ENCODE assay signal across 8 cellular contexts in genomic region chr20:561437-562231, GRCh38. TPM values are rescaled to one million over a fixed set of nuclear protein-coding genes. Genes with fewer than 3 reads are reported as not detected.
DNase-seq lines count a peak whose midpoint lies in the region; ATAC-seq and TF ChIP-seq lines count a peak whose summit lies in the region.

No MANE protein-coding gene starts in this region.

- no peak overlapping the region for H3K4me2 ChIP-seq in mesendoderm (ENCODE audit: low read length)

- no peaks in the 10 kb centered on the region for H3K4me1 ChIP-seq in endodermal cell (ENCODE audit: control insufficient read depth, insufficient read depth, low read length)
- H3K4me1 ChIP-seq in mesendoderm (ENCODE audit: control insufficient read depth, low read depth, low read length), result no peaks in the 10 kb centered on the region

- H3K36me3 ChIP-seq in endodermal cell (ENCODE audit: control insufficient read depth, insufficient read depth, low read length), result no peaks in the 10 kb centered on the region
- H3K36me3 ChIP-seq in mesendoderm (ENCODE audit: control insufficient read depth, insufficient read depth, low read length), result no peaks in the 10 kb centered on the region

- no peak overlapping the region for H4K5ac ChIP-seq in mesendoderm (ENCODE audit: low read length)

- no peak overlapping the region for H3K27ac ChIP-seq in endodermal cell (ENCODE audit: low read depth, low read length)
- no peak overlapping the region for H3K27ac ChIP-seq in mesendoderm (ENCODE audit: low read depth, low read length)

- TF ChIP-seq CTCF in endodermal cell (conservative IDR thresholded peaks at IDR 0.05), result peak; percentile 95

- no peak overlapping the region for H3K4ac ChIP-seq in mesendoderm (ENCODE audit: low read depth, low read length)

- no peak overlapping the region for H2BK5ac ChIP-seq in mesendoderm (ENCODE audit: low read length)

- no peak overlapping the region for H3K56ac ChIP-seq in mesendoderm (ENCODE audit: low read length)

- H3K79me1 ChIP-seq in mesendoderm (ENCODE audit: low read length), result no peaks in the 10 kb centered on the region

- H3K27me3 ChIP-seq in endodermal cell (ENCODE audit: control insufficient read depth, insufficient read depth, low read length, poor library complexity, severe bottlenecking), result no peaks in the 10 kb centered on the region
- no peaks in the 10 kb centered on the region for H3K27me3 ChIP-seq in mesendoderm (ENCODE audit: insufficient read depth, low read length, poor library complexity)

- no peak overlapping the region for H2BK15ac ChIP-seq in mesendoderm (replicated peaks; ENCODE audit: low read depth)

- H3K4me1 Mint-ChIP-seq in endodermal cell, result peaks cover 3% of the 10 kb centered on the region

- no peak overlapping the region for H3K18ac ChIP-seq in mesendoderm (ENCODE audit: low read length)

- H3K4me3 ChIP-seq in endodermal cell (ENCODE audit: low read length), result no peak overlapping the region
- H3K4me3 ChIP-seq in mesendoderm (ENCODE audit: low read length), result no peak overlapping the region

- peaks cover 2% of the 10 kb centered on the region for H3K27me3 Mint-ChIP-seq in endodermal cell (ENCODE audit: insufficient read depth)

- H2AK5ac ChIP-seq in mesendoderm (ENCODE audit: low read length), result no peak overlapping the region

- H3K23ac ChIP-seq in mesendoderm (ENCODE audit: low read length), result no peak overlapping the region

- H3K27ac Mint-ChIP-seq in endodermal cell, result no peak overlapping the region

- no peak overlapping the region for H3K9ac ChIP-seq in endodermal cell (ENCODE audit: extremely low read depth, low read length, poor library complexity, severe bottlenecking)
- no peak overlapping the region for H3K9ac ChIP-seq in mesendoderm (ENCODE audit: low read length)

- no peaks in the 10 kb centered on the region for H3K9me3 Mint-ChIP-seq in endodermal cell

- H2BK120ac ChIP-seq in mesendoderm (ENCODE audit: low read depth, low read length), result no peak overlapping the region

- H3K79me2 ChIP-seq in mesendoderm (ENCODE audit: control insufficient read depth, insufficient read depth, low read length), result no peaks in the 10 kb centered on the region

- ATAC-seq in HG02852 (IDR thresholded peaks at IDR 0.05; ENCODE audit: unreplicated experiment) (peak; percentile 51), HG03457 (IDR thresholded peaks at IDR 0.05; ENCODE audit: unreplicated experiment) (no peak)

- 41 to 55% methylated on average over 10 to 12 of the region's 12 CpGs for WGBS in endodermal cell (ENCODE audit: insufficient coverage in 1 of 2, insufficient read length in 1 of 2), 2 experiments
- no CpG with 5 or more reads among the region's 12 CpGs for WGBS in mesendoderm (ENCODE audit: extremely low coverage, insufficient coverage, low lambda C conversion rate)

- H3K36me3 Mint-ChIP-seq in endodermal cell (ENCODE audit: low read depth), result no peaks in the 10 kb centered on the region

- no peaks in the 10 kb centered on the region for H3K9me3 ChIP-seq in endodermal cell (ENCODE audit: control insufficient read depth, low read length)

- no peak overlapping the region for H4K8ac ChIP-seq in mesendoderm (ENCODE audit: low read depth, low read length)

- DNase-seq in DMS114 treated with DMSO at 0.1 percent for 48 hours (lab: John Stamatoyannopoulos, UW; ENCODE audit: unreplicated experiment) (peak; percentile 39), NCI-H524 (lab: John Stamatoyannopoulos, UW) (peak; percentile 81 to 89), endodermal cell (peak; percentile 93), mesendoderm (peak; percentile 88), stromal cell of bone marrow (ENCODE audit: low read depth) (peak; percentile 44)
- DNase-seq in activated CD4-positive, alpha-beta T cell treated with anti-CD3 and anti-CD28 coated beads, Interleukin-2, amount 50 U/mL, for 24 hours (ENCODE audit: low read depth in 1 of 2, low spot score in 1 of 2), result peak; percentile 15 to 41

- H3K4me3 Mint-ChIP-seq in endodermal cell, result no peak overlapping the region

RNA-seq across cellular contexts. Expression of gene CSNK2A1, which starts 18.0 kb away (rescaled TPM):
- 100 to 1,000 TPM; 202 to 239 TPM for total RNA-seq in endodermal cell
- polyA plus RNA-seq in endodermal cell (2013, experiment 1 of 2), result 150 TPM
- 149 TPM for polyA plus RNA-seq in endodermal cell (2013, experiment 2 of 2)
- 180 TPM for polyA plus RNA-seq in mesendoderm (2013, experiment 1 of 2)
- 182 TPM for polyA plus RNA-seq in mesendoderm (2013, experiment 2 of 2)

RNA-seq across cellular contexts. Expression of gene TCF15, which starts 48.5 kb away (rescaled TPM):
- 1 to 10 TPM; 1.9 to 2.2 TPM for total RNA-seq in endodermal cell
- 1.3 TPM for polyA plus RNA-seq in endodermal cell (2013, experiment 1 of 2)
- polyA plus RNA-seq in endodermal cell (2013, experiment 2 of 2), result 2.2 TPM
- 2.2 TPM for polyA plus RNA-seq in mesendoderm (2013, experiment 1 of 2)
- 2.3 TPM for polyA plus RNA-seq in mesendoderm (2013, experiment 2 of 2)

Comparison
In these comparisons a context has a peak if more than half of its experiments do, and no peak if none do; other contexts are left out.
1. DNase-seq: peak in every context shown above with its lines; median percentile 93 in endodermal cell; 88 in mesendoderm; 85 in NCI-H524; 44 in stromal cell of bone marrow; 39 in DMS114 treated with DMSO at 0.1 percent for 48 hours; 28 in activated CD4-positive, alpha-beta T cell treated with anti-CD3 and anti-CD28 coated beads, Interleukin-2, amount 50 U/mL, for 24 hours.